ENCODE assay signal across 25 cellular contexts in the genomic region with DNA sequence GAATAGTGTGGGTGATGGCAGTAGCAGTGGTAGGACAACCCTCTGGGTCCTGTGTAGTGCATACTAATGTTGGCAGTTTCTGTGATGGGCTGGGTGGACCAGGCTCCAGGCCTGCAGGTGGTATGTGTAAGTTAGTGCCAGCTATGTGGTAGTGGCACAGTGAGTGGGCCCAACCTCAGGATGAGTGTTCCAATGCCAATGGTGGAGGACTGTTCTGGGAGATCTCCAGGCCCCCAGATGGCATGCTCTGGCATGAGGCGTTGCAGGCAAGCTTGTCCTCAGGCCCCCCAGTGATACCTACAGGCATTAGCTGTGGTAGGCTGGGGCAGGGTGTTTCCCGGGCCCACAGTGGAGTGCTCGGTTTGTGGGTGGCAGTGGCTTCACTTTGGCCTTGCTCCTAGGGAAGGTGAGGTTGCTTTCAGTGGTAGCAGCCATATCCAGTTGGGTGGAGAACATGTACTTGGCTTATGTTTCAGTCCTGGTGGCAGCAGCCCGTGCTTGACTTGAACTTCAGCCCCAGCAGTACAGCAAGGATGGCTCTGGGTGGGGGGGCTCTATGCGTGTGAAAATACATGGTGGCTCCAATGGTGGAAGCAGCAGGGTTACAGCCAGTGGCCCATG. TPM values are rescaled to one million over a fixed set of nuclear protein-coding genes. Genes with fewer than 3 reads are reported as not detected.
DNase-seq lines count a peak whose midpoint lies in the region; ATAC-seq and TF ChIP-seq lines count a peak whose summit lies in the region.
"Had no signal": no experiment of that assay in that cellular context is flagged by ENCODE, and none has a peak within 500 bp of the region (broad histone marks: within the 10 kb centered on the region; RNA-seq: fewer than 3 reads in every experiment).

No MANE protein-coding gene starts in this region.

- H3K36me3 ChIP-seq in Karpas-422 (ENCODE audit: insufficient read depth, low read length): no peaks in the 10 kb centered on the region
- no peaks in the 10 kb centered on the region for H3K36me3 ChIP-seq in endodermal cell (ENCODE audit: control insufficient read depth, insufficient read depth, low read length)
- no peaks in the 10 kb centered on the region for H3K36me3 ChIP-seq in mesenchymal stem cell (ENCODE audit: control insufficient read depth in 1 of 2, insufficient read depth in 2 of 2, low read depth in 1 of 2, low read length in 2 of 2)
- no peaks in the 10 kb centered on the region for H3K36me3 ChIP-seq in trophoblast cell (ENCODE audit: control insufficient read depth in 1 of 2, insufficient read depth in 2 of 2, low read length in 2 of 2)
- H3K36me3 ChIP-seq: BE2C; BLaER1 treated with 17β-estradiol and CSF1 and Interleukin-3, amounts not matched to agents 10 nM and 100 nM had no signal

- no peaks in the 10 kb centered on the region for H3K36me3 Mint-ChIP-seq in endodermal cell (ENCODE audit: low read depth)
- H3K36me3 Mint-ChIP-seq: CD14-positive monocyte had no signal

- no peaks in the 10 kb centered on the region for H3K27me3 ChIP-seq in Karpas-422 (ENCODE audit: low read length)
- H3K27me3 ChIP-seq in endodermal cell (ENCODE audit: control insufficient read depth, insufficient read depth, low read length, poor library complexity, severe bottlenecking): no peaks in the 10 kb centered on the region
- H3K27me3 ChIP-seq in mesenchymal stem cell (ENCODE audit: control insufficient read depth in 1 of 2, insufficient read depth in 1 of 2, low read length in 2 of 2): peaks cover 14 to 29% of the 10 kb centered on the region in 2 experiments
- H3K27me3 ChIP-seq in trophoblast cell (ENCODE audit: insufficient read depth, low read length): no peaks in the 10 kb centered on the region
- H3K27me3 ChIP-seq: BE2C; BLaER1 treated with 17β-estradiol and CSF1 and Interleukin-3, amounts not matched to agents 10 nM and 100 nM had no signal

- ATAC-seq in HG03159 (IDR thresholded peaks at IDR 0.05; ENCODE audit: unreplicated experiment) (no peak), HG03139 (IDR thresholded peaks at IDR 0.05; ENCODE audit: unreplicated experiment) (no peak)
- ATAC-seq: A549, GM12878, HCT116 had no signal

- H3K4me1 ChIP-seq in Karpas-422 (ENCODE audit: low read length) (no peaks in the 10 kb centered on the region), endodermal cell (ENCODE audit: control insufficient read depth, insufficient read depth, low read length) (no peaks in the 10 kb centered on the region), mesenchymal stem cell (ENCODE audit: control insufficient read depth, insufficient read depth, low read depth, low read length) (no peaks in the 10 kb centered on the region), trophoblast cell (ENCODE audit: control insufficient read depth in 1 of 2, insufficient read depth in 2 of 2, low read length in 2 of 2) (no peaks in the 10 kb centered on the region)
- H3K4me1 ChIP-seq: A549, BE2C had no signal

- H3K23ac ChIP-seq in mesenchymal stem cell (ENCODE audit: low read length in 2 of 2) (no peak overlapping the region), trophoblast cell (ENCODE audit: low read length) (peak overlapping the region; percentile 27)

- peak; percentile 28 for DNase-seq in Karpas-422
- peak; percentile 25 for DNase-seq in endodermal cell
- no peak for DNase-seq in mesenchymal stem cell
- no peak for DNase-seq in trophoblast cell
- no peak for DNase-seq in activated CD4-positive, alpha-beta T cell treated with anti-CD3 and anti-CD28 coated beads for 48 hours
- DNase-seq: 8988T; ACHN; AML-193; BE2C; CD4-positive, alpha-beta T cell; CD8-positive, alpha-beta memory T cell; DMS 273 treated with DMSO at 0.1 percent for 48 hours; DMS79; EL; GDM1; GM23248; H9 had no signal

- H3K4me2 ChIP-seq in Karpas-422 (ENCODE audit: low read depth, low read length, poor library complexity, severe bottlenecking): no peak overlapping the region
- H3K4me2 ChIP-seq in mesenchymal stem cell (ENCODE audit: low read length, poor library complexity, severe bottlenecking): no peak overlapping the region
- H3K4me2 ChIP-seq in trophoblast cell (ENCODE audit: low read length): no peak overlapping the region
- H3K4me2 ChIP-seq: A549; BLaER1 treated with 17β-estradiol and CSF1 and Interleukin-3, amounts not matched to agents 10 nM and 100 nM had no signal

- H3K79me1 ChIP-seq in mesenchymal stem cell (replicated peaks; ENCODE audit: low read length, poor library complexity, severe bottlenecking) (no peaks in the 10 kb centered on the region), trophoblast cell (ENCODE audit: low read length) (no peaks in the 10 kb centered on the region)

- no peak overlapping the region for H2AK5ac ChIP-seq in mesenchymal stem cell (ENCODE audit: low read length, severe bottlenecking)
- H2AK5ac ChIP-seq in trophoblast cell (ENCODE audit: low read length): no peak overlapping the region

- no peak overlapping the region for H2BK15ac ChIP-seq in mesenchymal stem cell (ENCODE audit: low read depth, poor library complexity, severe bottlenecking)

- H4K8ac ChIP-seq in mesenchymal stem cell (ENCODE audit: low read length): no peak overlapping the region
- H4K8ac ChIP-seq in trophoblast cell (ENCODE audit: low read depth, low read length): no peak overlapping the region

- H2AFZ ChIP-seq in Karpas-422 (ENCODE audit: low read length) (no peak overlapping the region), mesenchymal stem cell (ENCODE audit: low read depth, low read length) (no peak overlapping the region), trophoblast cell (ENCODE audit: insufficient read depth, low read length, poor library complexity) (no peak overlapping the region)
- H2AFZ ChIP-seq: GM23248 had no signal

- H3K9ac ChIP-seq in Karpas-422 (ENCODE audit: low read length) (no peak overlapping the region), endodermal cell (ENCODE audit: extremely low read depth, low read length, poor library complexity, severe bottlenecking) (no peak overlapping the region), mesenchymal stem cell (ENCODE audit: low read length) (no peak overlapping the region), trophoblast cell (ENCODE audit: low read length) (peak overlapping the region; percentile 73)
- H3K9ac ChIP-seq: BLaER1 treated with 17β-estradiol and CSF1 and Interleukin-3, amounts not matched to agents 10 nM and 100 nM; GM23248 had no signal

- H2BK120ac ChIP-seq in mesenchymal stem cell (ENCODE audit: low read depth, low read length): no peak overlapping the region
- no peak overlapping the region for H2BK120ac ChIP-seq in trophoblast cell (ENCODE audit: insufficient read depth, low read length, poor library complexity)

- peaks cover 13% of the 10 kb centered on the region for H3K27me3 Mint-ChIP-seq in endodermal cell (ENCODE audit: insufficient read depth)

- H3K9me3 ChIP-seq in Karpas-422 (ENCODE audit: low read length) (no peaks in the 10 kb centered on the region), endodermal cell (ENCODE audit: control insufficient read depth, low read length) (peaks cover 3% of the 10 kb centered on the region), mesenchymal stem cell (ENCODE audit: control insufficient read depth, low read length) (no peaks in the 10 kb centered on the region), trophoblast cell (ENCODE audit: insufficient read depth, low read depth, low read length) (peaks cover 5% of the 10 kb centered on the region)
- H3K9me3 ChIP-seq: A549, BE2C had no signal

- H3K4me1 Mint-ChIP-seq in endodermal cell: no peaks in the 10 kb centered on the region
- H3K4me1 Mint-ChIP-seq: CD14-positive monocyte had no signal

- no peaks in the 10 kb centered on the region for H3K9me2 ChIP-seq in Karpas-422 (replicated peaks; ENCODE audit: insufficient read depth, low read length)

- WGBS in endodermal cell (ENCODE audit: insufficient coverage in 1 of 2, insufficient read length in 1 of 2), 2 experiments: 91 to 100% methylated on average over 4 to 5 of the region's 5 CpGs
- WGBS in mesenchymal stem cell: 85% methylated on average over 5 of the region's 5 CpGs
- WGBS in trophoblast cell (ENCODE audit: extremely low coverage, insufficient coverage, insufficient read length): no CpG with 5 or more reads among the region's 5 CpGs

- H3K9me3 Mint-ChIP-seq in endodermal cell: peaks cover 11% of the 10 kb centered on the region

- H3K27ac ChIP-seq in Karpas-422 (ENCODE audit: low read length) (no peak overlapping the region), endodermal cell (ENCODE audit: low read depth, low read length) (no peak overlapping the region), mesenchymal stem cell (ENCODE audit: low read length, poor library complexity, severe bottlenecking) (no peak overlapping the region), trophoblast cell (ENCODE audit: low read depth, low read length) (no peak overlapping the region)
- H3K27ac ChIP-seq: A549; BLaER1 treated with 17β-estradiol and CSF1 and Interleukin-3, amounts not matched to agents 10 nM and 100 nM; GM23248 had no signal

- no peak overlapping the region for H3K4ac ChIP-seq in mesenchymal stem cell (ENCODE audit: low read depth in 1 of 2, low read length in 2 of 2)
- no peak overlapping the region for H3K4ac ChIP-seq in trophoblast cell (ENCODE audit: low read depth, low read length)

- H3K4me3 Mint-ChIP-seq in endodermal cell: no peak overlapping the region
- H3K4me3 Mint-ChIP-seq: CD14-positive monocyte; CD4-positive, alpha-beta T cell; CD8-positive, alpha-beta memory T cell; H9 had no signal

- no peak overlapping the region for H2BK5ac ChIP-seq in mesenchymal stem cell (ENCODE audit: low read depth, low read length, poor library complexity, severe bottlenecking)
- H2BK5ac ChIP-seq in trophoblast cell (ENCODE audit: low read depth, low read length, poor library complexity): no peak overlapping the region

- H4K12ac ChIP-seq in trophoblast cell (ENCODE audit: low read depth, low read length): no peak overlapping the region

- H3K4me3 ChIP-seq in Karpas-422 (ENCODE audit: low read length): no peak overlapping the region
- H3K4me3 ChIP-seq in endodermal cell (ENCODE audit: low read length): no peak overlapping the region
- no peak overlapping the region for H3K4me3 ChIP-seq in mesenchymal stem cell (ENCODE audit: insufficient read depth in 1 of 2, low read depth in 1 of 2, low read length in 2 of 2)
- H3K4me3 ChIP-seq in trophoblast cell (ENCODE audit: low read depth, low read length): peak overlapping the region; percentile 61
- H3K4me3 ChIP-seq: A549; BLaER1 treated with 17β-estradiol and CSF1 and Interleukin-3, amounts not matched to agents 10 nM and 100 nM; GM12878; GM23248 had no signal

- H4K91ac ChIP-seq in mesenchymal stem cell (ENCODE audit: low read length): peak overlapping the region; percentile 11
- H4K91ac ChIP-seq in trophoblast cell (ENCODE audit: low read depth, low read length): no peak overlapping the region

- no peaks in the 10 kb centered on the region for H3K79me2 ChIP-seq in Karpas-422 (ENCODE audit: low read length)
- H3K79me2 ChIP-seq in trophoblast cell (ENCODE audit: control insufficient read depth, insufficient read depth, low read length, poor library complexity): no peaks in the 10 kb centered on the region

- H3K18ac ChIP-seq in mesenchymal stem cell (ENCODE audit: low read depth in 1 of 2, low read length in 2 of 2) (no peak overlapping the region), trophoblast cell (ENCODE audit: low read length) (no peak overlapping the region)

- H2BK12ac ChIP-seq in mesenchymal stem cell (ENCODE audit: low read length in 2 of 2) (no peak overlapping the region), trophoblast cell (ENCODE audit: low read length) (no peak overlapping the region)

- no peak for TF ChIP-seq CTCF in endodermal cell (conservative IDR thresholded peaks at IDR 0.05)

- no peak overlapping the region for H3K14ac ChIP-seq in mesenchymal stem cell (ENCODE audit: low read length in 2 of 2)
- H3K14ac ChIP-seq in trophoblast cell (ENCODE audit: low read length): no peak overlapping the region

- no peaks in the 10 kb centered on the region for H4K20me1 ChIP-seq in Karpas-422 (ENCODE audit: insufficient read depth, low read depth, low read length)
- H4K20me1 ChIP-seq: BLaER1 treated with 17β-estradiol and CSF1 and Interleukin-3, amounts not matched to agents 10 nM and 100 nM had no signal

- H3K27ac Mint-ChIP-seq in endodermal cell: no peak overlapping the region
- H3K27ac Mint-ChIP-seq: CD14-positive monocyte; CD4-positive, alpha-beta T cell; CD8-positive, alpha-beta memory T cell; H9 had no signal

RNA-seq across cellular contexts. Expression of a gene that starts 32.4 kb away (rescaled TPM):
- total RNA-seq in Karpas-422 (2014; rRNA removed; shearing (Covaris generic); ENCODE audit: low replicate concordance): not detected in 2 replicates
- not detected for total RNA-seq in endodermal cell
- not detected for polyA plus RNA-seq in endodermal cell (2013, experiment 1 of 2)
- polyA plus RNA-seq in endodermal cell (2013, experiment 2 of 2): not detected
- not detected for polyA plus RNA-seq in mesenchymal stem cell (2013, experiment 1 of 2)
- polyA plus RNA-seq in mesenchymal stem cell (2013, experiment 2 of 2): not detected
- not detected in 2 replicates for polyA plus RNA-seq in trophoblast cell (2013)
- total RNA-seq: CD4-positive, alpha-beta T cell; CD8-positive, alpha-beta memory T cell; GM12878; GM23248; H4; H9 had no signal
- polyA plus RNA-seq: A549; CD14-positive monocyte; CD8-positive, alpha-beta memory T cell; GM12878; GM23248 had no signal

Comparison
In these comparisons a context has a peak if more than half of its experiments do, and no peak if none do; other contexts are left out.
1. DNase-seq: peak in Karpas-422 (single experiment) and endodermal cell (single experiment); none in mesenchymal stem cell (single experiment), trophoblast cell (0 of 2) and activated CD4-positive, alpha-beta T cell treated with anti-CD3 and anti-CD28 coated beads for 48 hours (single experiment).